17 cellular contexts compared by ENCODE assay signal in genomic region chr12:15733136-15733535, GRCh38. TPM values are rescaled to one million over a fixed set of nuclear protein-coding genes. Genes with fewer than 3 reads are reported as not detected.
DNase-seq lines count a peak whose midpoint lies in the region; ATAC-seq and TF ChIP-seq lines count a peak whose summit lies in the region.
"Had no signal": no experiment of that assay in that cellular context is flagged by ENCODE, and none has a peak within 500 bp of the region (broad histone marks: within the 10 kb centered on the region; RNA-seq: fewer than 3 reads in every experiment).

No MANE protein-coding gene starts in this region.

- no peak overlapping the region for H3K4me3 Mint-ChIP-seq in activated CD8-positive, alpha-beta T cell treated with anti-CD3 and anti-CD28 coated beads for 36 hours
- H3K4me3 Mint-ChIP-seq: activated naive CD8-positive, alpha-beta T cell treated with anti-CD3 and anti-CD28 coated beads, Interleukin-2, amount 10 ng/mL, durations not matched to agents 7 days and 5 days; T-cell had no signal

- H3K9me3 ChIP-seq in SJSA1 (replicated peaks) = no peaks in the 10 kb centered on the region
- H3K9me3 ChIP-seq in sigmoid colon = no peaks in the 10 kb centered on the region
- H3K9me3 ChIP-seq: BLaER1, thyroid gland had no signal

- peak overlapping the region; percentile 41 for H3K27ac ChIP-seq in SJSA1
- peak overlapping the region in 3 of 4 donors; percentile 17 to 38 (median 24) for H3K27ac ChIP-seq in sigmoid colon
- H3K27ac ChIP-seq: BLaER1, HL-60, thyroid gland had no signal

- no peaks in the 10 kb centered on the region for H3K36me3 ChIP-seq in SJSA1
- H3K36me3 ChIP-seq in sigmoid colon = no peaks in the 10 kb centered on the region
- H3K36me3 ChIP-seq: BLaER1, thyroid gland had no signal

- H3K4me3 ChIP-seq in SJSA1 (no peak overlapping the region), sigmoid colon (no peak overlapping the region)
- H3K4me3 ChIP-seq: BLaER1, thyroid gland had no signal

- peak; percentile 38 for ATAC-seq in GM18907 (IDR thresholded peaks at IDR 0.05; ENCODE audit: unreplicated experiment)
- ATAC-seq in HG02588 (IDR thresholded peaks at IDR 0.05; ENCODE audit: unreplicated experiment) = peak; percentile 11
- ATAC-seq in GM21515 (IDR thresholded peaks at IDR 0.05; ENCODE audit: unreplicated experiment) = no peak
- ATAC-seq in activated CD8-positive, alpha-beta T cell treated with anti-CD3 and anti-CD28 coated beads for 36 hours = no peak
- ATAC-seq: T-cell had no signal

- no peak for TF ChIP-seq CTCF in sigmoid colon (IDR thresholded peaks at IDR 0.05)
- TF ChIP-seq CTCF in activated CD8-positive, alpha-beta T cell treated with anti-CD3 and anti-CD28 coated beads for 36 hours (IDR thresholded peaks at IDR 0.05) = no peak

- no peaks in the 10 kb centered on the region for H3K9me3 Mint-ChIP-seq in activated CD8-positive, alpha-beta T cell treated with anti-CD3 and anti-CD28 coated beads for 36 hours
- H3K9me3 Mint-ChIP-seq: activated naive CD8-positive, alpha-beta T cell treated with anti-CD3 and anti-CD28 coated beads, Interleukin-2, amount 10 ng/mL, durations not matched to agents 7 days and 5 days; T-cell had no signal

- TF ChIP-seq EP300 in sigmoid colon (IDR thresholded peaks at IDR 0.05) = no peak

- no peak overlapping the region for H3K27ac Mint-ChIP-seq in activated CD8-positive, alpha-beta T cell treated with anti-CD3 and anti-CD28 coated beads for 36 hours
- H3K27ac Mint-ChIP-seq: activated naive CD8-positive, alpha-beta T cell treated with anti-CD3 and anti-CD28 coated beads, Interleukin-2, amount 10 ng/mL, durations not matched to agents 7 days and 5 days; progenitor cell of endocrine pancreas; T-cell had no signal

- no peaks in the 10 kb centered on the region for H3K27me3 ChIP-seq in SJSA1 (replicated peaks)
- H3K27me3 ChIP-seq in sigmoid colon = no peaks in the 10 kb centered on the region
- H3K27me3 ChIP-seq: BLaER1, thyroid gland had no signal

- peaks cover 3% of the 10 kb centered on the region for H3K27me3 Mint-ChIP-seq in activated CD8-positive, alpha-beta T cell treated with anti-CD3 and anti-CD28 coated beads for 36 hours
- H3K27me3 Mint-ChIP-seq: progenitor cell of endocrine pancreas had no signal

- H3K4me1 ChIP-seq in SJSA1 (replicated peaks) = peaks cover 22% of the 10 kb centered on the region
- H3K4me1 ChIP-seq in sigmoid colon = peaks cover 0 to 36% (median 31%) of the 10 kb centered on the region in 4 donors
- H3K4me1 ChIP-seq: BLaER1 had no signal

- no peak for DNase-seq in SJSA1 (ENCODE audit: low read depth in 1 of 2, low spot score in 2 of 2)
- DNase-seq in sigmoid colon = no peak
- DNase-seq in NK-92 treated with Interleukin-12 subunit alpha and Interleukin-12 subunit beta, amount 100 ng/mL, for 24 hours (lab: John Stamatoyannopoulos, UW) = no peak
- no peak for DNase-seq in activated CD4-positive, CD25-positive, alpha-beta regulatory T cell (lab: John Stamatoyannopoulos, UW)
- DNase-seq in activated CD8-positive, alpha-beta T cell treated with anti-CD3 and anti-CD28 coated beads for 36 hours = no peak
- DNase-seq: activated CD8-positive, alpha-beta memory T cell treated with anti-CD3 and anti-CD28 coated beads, Interleukin-2, amount 50 U/mL, for 48 hours; activated naive CD8-positive, alpha-beta T cell treated with anti-CD3 and anti-CD28 coated beads, Interleukin-2, amount 10 ng/mL, durations not matched to agents 7 days and 5 days; NCI-H146; NCI-H524; T-cell; thyroid gland had no signal

- intact Hi-C loops in sigmoid colon (cut with DNase I) = no loop called here
- intact Hi-C loops in activated CD8-positive, alpha-beta T cell treated with anti-CD3 and anti-CD28 coated beads for 36 hours (cut with micrococcal nuclease) = no loop called here

- no peak for TF ChIP-seq POLR2A in sigmoid colon (IDR thresholded peaks at IDR 0.05)

- CTCF ChIA-PET in activated CD8-positive, alpha-beta T cell treated with anti-CD3 and anti-CD28 coated beads for 36 hours (lab: Charles Lee) = no interaction called here

- POLR2A ChIA-PET in activated CD8-positive, alpha-beta T cell treated with anti-CD3 and anti-CD28 coated beads for 36 hours (lab: Charles Lee) = no interaction called here

- WGBS in sigmoid colon, 2 donors = 37 to 49% methylated on average over 3 of the region's 3 CpGs

- no peaks in the 10 kb centered on the region for H3K36me3 Mint-ChIP-seq in activated CD8-positive, alpha-beta T cell treated with anti-CD3 and anti-CD28 coated beads for 36 hours (ENCODE audit: low read depth)
- H3K36me3 Mint-ChIP-seq: activated naive CD8-positive, alpha-beta T cell treated with anti-CD3 and anti-CD28 coated beads, Interleukin-2, amount 10 ng/mL, durations not matched to agents 7 days and 5 days; T-cell had no signal

- H3K4me1 Mint-ChIP-seq in activated CD8-positive, alpha-beta T cell treated with anti-CD3 and anti-CD28 coated beads for 36 hours (ENCODE audit: low read depth) = no peaks in the 10 kb centered on the region
- H3K4me1 Mint-ChIP-seq: activated naive CD8-positive, alpha-beta T cell treated with anti-CD3 and anti-CD28 coated beads, Interleukin-2, amount 10 ng/mL, durations not matched to agents 7 days and 5 days; T-cell had no signal

RNA-seq across cellular contexts. Expression of gene EPS8, which starts 56.1 kb away (rescaled TPM):
- total RNA-seq in SJSA1 (2014; rRNA removed; shearing (Covaris generic)) = 29.4 and 52.7 TPM in 2 replicates
- total RNA-seq in sigmoid colon = 100 to 1,000 TPM; 108 to 132 (median 119) TPM
- polyA plus RNA-seq in sigmoid colon = 10 to 100 TPM; 47.7 to 97.8 (median 65.5) TPM
- total RNA-seq in activated CD8-positive, alpha-beta T cell treated with anti-CD3 and anti-CD28 coated beads for 36 hours = 1 to 10 TPM; 1.8 to 2.3 TPM

Comparison
In these comparisons a context has a peak if more than half of its experiments do, and no peak if none do; other contexts are left out.
1. ATAC-seq: peak in GM18907 (single experiment) and HG02588 (single experiment); none in GM21515 (single experiment) and activated CD8-positive, alpha-beta T cell treated with anti-CD3 and anti-CD28 coated beads for 36 hours (single experiment).